ENCODE assay signal across 3 cellular contexts in the genomic region with DNA sequence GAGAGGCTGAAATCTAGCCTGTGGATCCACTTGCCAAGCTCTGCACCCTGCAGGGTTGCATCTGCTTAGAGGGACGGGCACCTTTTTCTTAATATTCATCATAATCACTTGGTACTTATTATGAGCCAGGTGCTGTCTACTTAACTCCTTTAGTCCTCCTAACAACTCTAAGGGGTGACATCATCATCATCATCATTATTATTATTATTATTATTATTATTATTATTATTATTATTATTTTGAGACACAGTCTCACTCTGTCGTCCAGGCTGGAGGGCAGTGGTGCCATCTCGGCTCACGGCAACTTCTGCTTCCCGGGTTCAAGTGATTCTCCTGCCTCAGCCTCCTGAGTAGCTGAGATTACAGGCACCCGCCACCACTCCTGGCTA. TPM values are rescaled to one million over a fixed set of nuclear protein-coding genes. Genes with fewer than 3 reads are reported as not detected.
"Had no signal": no experiment of that assay in that cellular context is flagged by ENCODE, and none has a peak within 500 bp of the region (broad histone marks: within the 10 kb centered on the region; RNA-seq: fewer than 3 reads in every experiment).

No MANE protein-coding gene starts in this region.

RNA-seq across cellular contexts. Expression of a gene that starts 8.1 kb away (rescaled TPM):
- total RNA-seq: epithelial cell of proximal tubule, foreskin keratinocyte, mesothelial cell of epicardium had no signal
